24 cellular contexts compared by ENCODE assay signal in genomic region chr2:138898855-138899254, GRCh38.
A peak's percentile ranks its signal among the peaks of the same experiment; 100 is the strongest.
DNase-seq lines count a peak whose midpoint lies in the region; FAIRE-seq and TF ChIP-seq lines count a peak whose summit lies in the region.
"Had no signal": no experiment of that assay in that cellular context is flagged by ENCODE, and none has a peak within 500 bp of the region (broad histone marks: within the 10 kb centered on the region; RNA-seq: fewer than 3 reads in every experiment).

No MANE protein-coding gene starts in this region.

- H3K9me3 ChIP-seq in HEK293 (ENCODE audit: control insufficient read depth, insufficient read depth, low read depth, low read length): no peaks in the 10 kb centered on the region
- H3K9me3 ChIP-seq: Caco-2 had no signal

- intact Hi-C loops in activated naive CD4-positive, alpha-beta T cell treated with anti-CD3 and anti-CD28 coated beads for 36 hours (cut with micrococcal nuclease): no loop called here

- H3K4me3 ChIP-seq in HEK293 (ENCODE audit: low read depth, low read length): no peak overlapping the region
- H3K4me3 ChIP-seq: BLaER1 treated with 17β-estradiol and CSF1 and Interleukin-3, amounts not matched to agents 10 nM and 100 nM; GM12878 had no signal

- H3K27ac Mint-ChIP-seq in activated naive CD4-positive, alpha-beta T cell treated with anti-CD3 and anti-CD28 coated beads for 36 hours: no peak overlapping the region
- H3K27ac Mint-ChIP-seq: B cell; CD4-positive, alpha-beta T cell; CD8-positive, alpha-beta T cell had no signal

- no peak overlapping the region for H3K4me3 Mint-ChIP-seq in activated naive CD4-positive, alpha-beta T cell treated with anti-CD3 and anti-CD28 coated beads for 36 hours
- H3K4me3 Mint-ChIP-seq: B cell; CD4-positive, alpha-beta T cell; CD8-positive, alpha-beta T cell had no signal

- TF ChIP-seq CTCF in HEK293 (tag by site-specific recombination; IDR thresholded peaks at IDR 0.05): no peak

- no peaks in the 10 kb centered on the region for H3K36me3 ChIP-seq in HEK293 (ENCODE audit: control insufficient read depth in 2 of 2, insufficient read depth in 1 of 2, low read length in 2 of 2)
- H3K36me3 ChIP-seq: BLaER1 treated with 17β-estradiol and CSF1 and Interleukin-3, amounts not matched to agents 10 nM and 100 nM had no signal

- no peaks in the 10 kb centered on the region for H3K4me1 Mint-ChIP-seq in activated naive CD4-positive, alpha-beta T cell treated with anti-CD3 and anti-CD28 coated beads for 36 hours (ENCODE audit: low read depth)
- H3K4me1 Mint-ChIP-seq: B cell had no signal

- H3K27me3 Mint-ChIP-seq in activated naive CD4-positive, alpha-beta T cell treated with anti-CD3 and anti-CD28 coated beads for 36 hours (ENCODE audit: low read depth): no peaks in the 10 kb centered on the region
- H3K27me3 Mint-ChIP-seq: B cell; CD4-positive, alpha-beta T cell had no signal

- POLR2A ChIA-PET in HEK293 (lab: Yijun Ruan, JAX): no interaction called here

- H3K27ac ChIP-seq in HEK293 (ENCODE audit: extremely low read depth, low read depth, low read length): no peak overlapping the region
- H3K27ac ChIP-seq: BLaER1 treated with 17β-estradiol and CSF1 and Interleukin-3, amounts not matched to agents 10 nM and 100 nM; C4-2B had no signal

- no peak for DNase-seq in D341Med (ENCODE audit: low spot score)
- no peak for DNase-seq in HCEC 1CT
- no peak for DNase-seq in activated naive CD4-positive, alpha-beta T cell treated with anti-CD3 and anti-CD28 coated beads for 36 hours
- DNase-seq: 8988T; AML-193; Caco-2; Calu3; CD4-positive, alpha-beta T cell; CD8-positive, alpha-beta T cell; DMS 273 treated with DMSO at 0.1 percent for 48 hours; DMS153; DMS53; DMS79; DND-41; EL; GDM1 had no signal

- no peaks in the 10 kb centered on the region for H3K36me3 Mint-ChIP-seq in activated naive CD4-positive, alpha-beta T cell treated with anti-CD3 and anti-CD28 coated beads for 36 hours (ENCODE audit: low read depth)
- H3K36me3 Mint-ChIP-seq: CD8-positive, alpha-beta T cell had no signal

- H3K4me1 ChIP-seq in HEK293 (ENCODE audit: control insufficient read depth, insufficient read depth, low read length): no peaks in the 10 kb centered on the region
- H3K4me1 ChIP-seq: BLaER1 treated with 17β-estradiol and CSF1 and Interleukin-3, amounts not matched to agents 10 nM and 100 nM; Caco-2 had no signal

- H3K9me3 Mint-ChIP-seq in activated naive CD4-positive, alpha-beta T cell treated with anti-CD3 and anti-CD28 coated beads for 36 hours: no peaks in the 10 kb centered on the region

- FAIRE-seq in TTC549 (lab: Jason Lieb, UNC): peak; percentile 42
- FAIRE-seq: GM12878, GM12892, GM18507 had no signal

- CTCF ChIA-PET in HEK293 (lab: Yijun Ruan, JAX): interaction anchor here (0.7 kb wide), 1 partner anchor 400 kb away, joined by 3 read pairs; no protein-coding TSS in a partner anchor
- CTCF ChIA-PET in activated naive CD4-positive, alpha-beta T cell treated with anti-CD3 and anti-CD28 coated beads for 36 hours (lab: Charles Lee): no interaction called here

TF ChIP-seq in HEK293, 187 proteins besides CTCF, POLR2A, EP300 and RAD21 (continues in another document):
- TF ChIP-seq, protein P1, sequence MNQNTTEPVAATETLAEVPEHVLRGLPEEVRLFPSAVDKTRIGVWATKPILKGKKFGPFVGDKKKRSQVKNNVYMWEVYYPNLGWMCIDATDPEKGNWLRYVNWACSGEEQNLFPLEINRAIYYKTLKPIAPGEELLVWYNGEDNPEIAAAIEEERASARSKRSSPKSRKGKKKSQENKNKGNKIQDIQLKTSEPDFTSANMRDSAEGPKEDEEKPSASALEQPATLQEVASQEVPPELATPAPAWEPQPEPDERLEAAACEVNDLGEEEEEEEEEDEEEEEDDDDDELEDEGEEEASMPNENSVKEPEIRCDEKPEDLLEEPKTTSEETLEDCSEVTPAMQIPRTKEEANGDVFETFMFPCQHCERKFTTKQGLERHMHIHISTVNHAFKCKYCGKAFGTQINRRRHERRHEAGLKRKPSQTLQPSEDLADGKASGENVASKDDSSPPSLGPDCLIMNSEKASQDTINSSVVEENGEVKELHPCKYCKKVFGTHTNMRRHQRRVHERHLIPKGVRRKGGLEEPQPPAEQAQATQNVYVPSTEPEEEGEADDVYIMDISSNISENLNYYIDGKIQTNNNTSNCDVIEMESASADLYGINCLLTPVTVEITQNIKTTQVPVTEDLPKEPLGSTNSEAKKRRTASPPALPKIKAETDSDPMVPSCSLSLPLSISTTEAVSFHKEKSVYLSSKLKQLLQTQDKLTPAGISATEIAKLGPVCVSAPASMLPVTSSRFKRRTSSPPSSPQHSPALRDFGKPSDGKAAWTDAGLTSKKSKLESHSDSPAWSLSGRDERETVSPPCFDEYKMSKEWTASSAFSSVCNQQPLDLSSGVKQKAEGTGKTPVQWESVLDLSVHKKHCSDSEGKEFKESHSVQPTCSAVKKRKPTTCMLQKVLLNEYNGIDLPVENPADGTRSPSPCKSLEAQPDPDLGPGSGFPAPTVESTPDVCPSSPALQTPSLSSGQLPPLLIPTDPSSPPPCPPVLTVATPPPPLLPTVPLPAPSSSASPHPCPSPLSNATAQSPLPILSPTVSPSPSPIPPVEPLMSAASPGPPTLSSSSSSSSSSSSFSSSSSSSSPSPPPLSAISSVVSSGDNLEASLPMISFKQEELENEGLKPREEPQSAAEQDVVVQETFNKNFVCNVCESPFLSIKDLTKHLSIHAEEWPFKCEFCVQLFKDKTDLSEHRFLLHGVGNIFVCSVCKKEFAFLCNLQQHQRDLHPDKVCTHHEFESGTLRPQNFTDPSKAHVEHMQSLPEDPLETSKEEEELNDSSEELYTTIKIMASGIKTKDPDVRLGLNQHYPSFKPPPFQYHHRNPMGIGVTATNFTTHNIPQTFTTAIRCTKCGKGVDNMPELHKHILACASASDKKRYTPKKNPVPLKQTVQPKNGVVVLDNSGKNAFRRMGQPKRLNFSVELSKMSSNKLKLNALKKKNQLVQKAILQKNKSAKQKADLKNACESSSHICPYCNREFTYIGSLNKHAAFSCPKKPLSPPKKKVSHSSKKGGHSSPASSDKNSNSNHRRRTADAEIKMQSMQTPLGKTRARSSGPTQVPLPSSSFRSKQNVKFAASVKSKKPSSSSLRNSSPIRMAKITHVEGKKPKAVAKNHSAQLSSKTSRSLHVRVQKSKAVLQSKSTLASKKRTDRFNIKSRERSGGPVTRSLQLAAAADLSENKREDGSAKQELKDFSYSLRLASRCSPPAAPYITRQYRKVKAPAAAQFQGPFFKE (tag by site-specific recombination; IDR thresholded peaks at IDR 0.05; ENCODE audit: borderline replicate concordance): no peak
- TF ChIP-seq, protein P2, sequence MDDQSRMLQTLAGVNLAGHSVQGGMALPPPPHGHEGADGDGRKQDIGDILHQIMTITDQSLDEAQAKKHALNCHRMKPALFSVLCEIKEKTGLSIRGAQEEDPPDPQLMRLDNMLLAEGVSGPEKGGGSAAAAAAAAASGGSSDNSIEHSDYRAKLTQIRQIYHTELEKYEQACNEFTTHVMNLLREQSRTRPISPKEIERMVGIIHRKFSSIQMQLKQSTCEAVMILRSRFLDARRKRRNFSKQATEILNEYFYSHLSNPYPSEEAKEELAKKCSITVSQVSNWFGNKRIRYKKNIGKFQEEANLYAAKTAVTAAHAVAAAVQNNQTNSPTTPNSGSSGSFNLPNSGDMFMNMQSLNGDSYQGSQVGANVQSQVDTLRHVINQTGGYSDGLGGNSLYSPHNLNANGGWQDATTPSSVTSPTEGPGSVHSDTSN (CRISPR knock-in tag; IDR thresholded peaks at IDR 0.05): no peak
- TF ChIP-seq ZNF426 (tag by site-specific recombination; IDR thresholded peaks at IDR 0.05) (peak; percentile 36), KLF7 (tag by site-specific recombination; IDR thresholded peaks at IDR 0.05; ENCODE audit: borderline replicate concordance) (no peak), ZNF10 (tag by site-specific recombination; IDR thresholded peaks at IDR 0.05) (no peak), PRDM1 (tag by site-specific recombination; IDR thresholded peaks at IDR 0.05) (no peak), ZNF248 (tag by site-specific recombination; IDR thresholded peaks at IDR 0.05) (no peak), KLF9 (tag by site-specific recombination; IDR thresholded peaks at IDR 0.05; ENCODE audit: low read depth) (no peak), BCL11A (tag by site-specific recombination; IDR thresholded peaks at IDR 0.05; ENCODE audit: low read depth) (no peak), ZNF792 (tag by site-specific recombination; IDR thresholded peaks at IDR 0.05) (no peak), ZNF398 (tag by site-specific recombination; IDR thresholded peaks at IDR 0.05) (no peak), ZNF394 (tag by site-specific recombination; IDR thresholded peaks at IDR 0.05; ENCODE audit: borderline replicate concordance) (peak; percentile 56; the same call in 1 of the 2 replicates), MZF1 (tag by site-specific recombination; IDR thresholded peaks at IDR 0.05; ENCODE audit: borderline replicate concordance) (no peak)
